30 cellular contexts compared by ENCODE assay signal in the genomic region with DNA sequence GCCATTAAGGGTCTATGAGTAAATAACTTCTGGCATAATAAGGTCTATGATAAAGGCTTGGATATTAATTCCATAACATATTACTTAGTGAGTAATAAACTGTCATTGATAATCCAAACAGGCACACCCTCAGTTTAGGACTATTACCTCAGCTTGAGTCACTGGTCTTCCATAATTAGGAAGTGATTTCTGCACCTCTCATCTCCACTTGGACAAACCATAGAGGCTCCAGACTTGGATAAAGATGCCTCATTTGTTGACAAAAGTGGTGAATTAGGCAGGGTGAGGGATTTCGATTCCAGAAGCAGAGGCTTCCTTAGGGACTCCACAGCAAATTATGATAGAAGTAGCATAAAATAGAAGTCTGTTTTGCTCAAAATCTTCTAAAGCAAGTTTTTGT.
DNase-seq lines count a peak whose midpoint lies in the region; ATAC-seq and TF ChIP-seq lines count a peak whose summit lies in the region.
"Had no signal": no experiment of that assay in that cellular context is flagged by ENCODE, and none has a peak within 500 bp of the region (broad histone marks: within the 10 kb centered on the region; RNA-seq: fewer than 3 reads in every experiment).

No MANE protein-coding gene starts in this region.

- H3K27me3 ChIP-seq in RWPE2 (ENCODE audit: insufficient read depth, poor library complexity, severe bottlenecking) (no peaks in the 10 kb centered on the region), foreskin keratinocyte (no peaks in the 10 kb centered on the region)
- H3K27me3 ChIP-seq: esophagus squamous epithelium, stomach, tibial artery had no signal

- no peak for TF ChIP-seq CTCF in RWPE2 (IDR thresholded peaks at IDR 0.05; ENCODE audit: poor library complexity, severe bottlenecking)
- no peak for TF ChIP-seq CTCF in foreskin keratinocyte (conservative IDR thresholded peaks at IDR 0.05)

- H3K36me3 ChIP-seq in RWPE2 (ENCODE audit: low read depth) = no peaks in the 10 kb centered on the region; the same call in 1 of the 2 replicates
- H3K36me3 ChIP-seq: adrenal gland, BE2C, esophagus squamous epithelium, left ventricle myocardium inferior, neutrophil, SJCRH30, stomach, tibial artery had no signal

- no peaks in the 10 kb centered on the region for H3K9me3 ChIP-seq in RWPE2 (ENCODE audit: severe bottlenecking)
- H3K9me3 ChIP-seq: adrenal gland, BE2C, esophagus squamous epithelium, left ventricle myocardium inferior, neutrophil, SJCRH30, stomach, tibial artery had no signal

- DNase-seq in AG08395 (ENCODE audit: low spot score) (peak; percentile 25), HPDE6-E6E7 (ENCODE audit: extremely low spot score) (peak; percentile 39), RWPE2 (ENCODE audit: low spot score) (no peak), foreskin keratinocyte (peak; percentile 51 to 70), GF-D8 (lab: John Stamatoyannopoulos, UW) (no peak), epidermal melanocyte (ENCODE audit: insufficient read length, low spot score) (no peak), MV-4-11 (lab: John Stamatoyannopoulos, UW) (no peak)
- DNase-seq: activated CD4-positive, alpha-beta T cell treated with anti-CD3 and anti-CD28 coated beads, Interleukin-2, amount 50 U/mL, for 4 hours; activated CD4-positive, CD25-positive, alpha-beta regulatory T cell; activated naive CD4-positive, alpha-beta T cell treated with anti-CD3 and anti-CD28 coated beads for 36 hours; adrenal gland; BE2C; DMS153; esophagus squamous epithelium; GDM1; Kasumi-1; left ventricle myocardium inferior; NCI-H1092 treated with DMSO at 0.1 percent for 48 hours; NCI-H187 treated with DMSO at 0.1 percent for 48 hours; NCI-H524; PC-9; SJCRH30; stomach; T-cell; tibial artery had no signal

- H3K27ac ChIP-seq in RWPE2 (ENCODE audit: poor library complexity, severe bottlenecking) (peak overlapping the region; percentile 99), foreskin keratinocyte (peak overlapping the region; percentile 89)
- H3K27ac ChIP-seq: adrenal gland, esophagus squamous epithelium, left ventricle myocardium inferior, neutrophil, PC-9, SJCRH30, skin epidermis, stomach, tibial artery had no signal

- H3K4me1 ChIP-seq in RWPE2 (ENCODE audit: insufficient read depth, poor library complexity, severe bottlenecking) (peaks cover 64% of the 10 kb centered on the region), foreskin keratinocyte (peaks cover 51% of the 10 kb centered on the region)
- H3K4me1 ChIP-seq: adrenal gland, BE2C, left ventricle myocardium inferior, SJCRH30, stomach, tibial artery had no signal

- ATAC-seq in RWPE2 (ENCODE audit: low read depth) (peak; percentile 26; the same call in 2 of the 3 replicates), foreskin keratinocyte (peak; percentile 69), GM21528 (IDR thresholded peaks at IDR 0.05; ENCODE audit: low FRiP score, unreplicated experiment) (no peak)
- ATAC-seq: GM23338, HepG2, T-cell had no signal

- H3K4me3 ChIP-seq in RWPE2 (ENCODE audit: severe bottlenecking) = no peak overlapping the region
- H3K4me3 ChIP-seq: adrenal gland, esophagus squamous epithelium, GM23338, left ventricle myocardium inferior, PC-9, SJCRH30, skin epidermis, stomach, tibial artery had no signal

Comparison
In these comparisons a context has a peak if more than half of its experiments do, and no peak if none do; other contexts are left out.
1. DNase-seq: peak in AG08395 (single experiment), HPDE6-E6E7 (single experiment) and foreskin keratinocyte (2 of 2); none in RWPE2 (single experiment), GF-D8 (single experiment), epidermal melanocyte (single experiment) and MV-4-11 (single experiment).